Comparison of ENCODE assay signal across 9 cellular contexts in the genomic region with DNA sequence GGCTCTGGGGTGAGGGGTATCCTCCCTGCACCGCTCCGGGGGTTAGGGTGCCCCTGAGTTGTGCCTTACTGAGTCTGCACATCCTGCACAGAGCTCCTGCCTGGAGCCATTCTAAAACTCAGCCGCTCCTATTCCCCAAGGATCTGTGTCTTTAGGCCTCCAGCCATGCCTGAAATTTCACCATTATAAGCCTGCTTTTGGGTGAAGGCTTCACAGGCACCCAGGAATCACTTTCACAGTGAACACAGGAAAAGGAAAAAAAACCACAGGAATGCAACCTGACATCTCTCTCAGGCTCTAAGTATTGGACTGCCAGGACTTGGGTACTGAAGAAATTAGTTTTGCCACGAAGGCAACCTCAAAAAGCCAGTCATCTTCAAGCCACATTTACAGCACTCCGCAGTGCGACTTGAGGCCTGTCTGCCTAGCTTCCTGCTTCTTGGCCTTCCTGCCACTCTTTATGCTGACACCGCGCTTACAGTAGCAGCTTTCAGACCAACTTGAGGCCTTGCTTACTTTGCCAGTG. TPM values are rescaled to one million over a fixed set of nuclear protein-coding genes. Genes with fewer than 3 reads are reported as not detected.
A peak's percentile ranks its signal among the peaks of the same experiment; 100 is the strongest.
DNase-seq lines count a peak whose midpoint lies in the region; ATAC-seq and TF ChIP-seq lines count a peak whose summit lies in the region.
"Had no signal": no experiment of that assay in that cellular context is flagged by ENCODE, and none has a peak within 500 bp of the region (broad histone marks: within the 10 kb centered on the region; RNA-seq: fewer than 3 reads in every experiment).

No MANE protein-coding gene starts in this region.

- peaks cover 52% of the 10 kb centered on the region for H3K36me3 Mint-ChIP-seq in activated T-cell treated with anti-CD3 and anti-CD28 coated beads, Interleukin-2, amount 50 U/mL, for 24 hours (ENCODE audit: low read depth)

- no peak for TF ChIP-seq POLR2A in GM18505 (IDR thresholded peaks at IDR 0.05; ENCODE audit: borderline replicate concordance, extremely low read depth, insufficient read depth, insufficient read length)

- peaks cover 24% of the 10 kb centered on the region for H3K4me1 ChIP-seq in foreskin keratinocyte

- H3K4me1 Mint-ChIP-seq in activated T-cell treated with anti-CD3 and anti-CD28 coated beads, Interleukin-2, amount 50 U/mL, for 24 hours (ENCODE audit: low read depth) = peaks cover 59% of the 10 kb centered on the region

- no peak for TF ChIP-seq CTCF in foreskin keratinocyte (conservative IDR thresholded peaks at IDR 0.05)

- no peaks in the 10 kb centered on the region for H3K27me3 Mint-ChIP-seq in activated T-cell treated with anti-CD3 and anti-CD28 coated beads, Interleukin-2, amount 50 U/mL, for 24 hours

- DNase-seq in Jurkat, Clone E6-1 (ENCODE audit: low read depth, low spot score) = peak; percentile 76
- DNase-seq in activated T-cell treated with anti-CD3 and anti-CD28 coated beads, Interleukin-2, amount 50 U/mL, for 24 hours = peak; percentile 56
- DNase-seq in foreskin keratinocyte = peak; percentile 70 to 79
- peak; percentile 63 for DNase-seq in stimulated activated CD4-positive, alpha-beta T cell treated with anti-CD3 and anti-CD28 coated beads, Interleukin-15, amount 100 ng/mL, for 24 hours
- no peak for DNase-seq in NCI-H146 (lab: John Stamatoyannopoulos, UW)
- no peak for DNase-seq in HuH-7.5 (ENCODE audit: low spot score)

- peak overlapping the region; percentile 90 for H3K27ac Mint-ChIP-seq in activated T-cell treated with anti-CD3 and anti-CD28 coated beads, Interleukin-2, amount 50 U/mL, for 24 hours

- peak overlapping the region; percentile 30 for H3K4me3 Mint-ChIP-seq in activated T-cell treated with anti-CD3 and anti-CD28 coated beads, Interleukin-2, amount 50 U/mL, for 24 hours

- no peak overlapping the region for H3K4me3 ChIP-seq in Jurkat, Clone E6-1 (ENCODE audit: low read length)

- ATAC-seq in GM19395 (IDR thresholded peaks at IDR 0.05; ENCODE audit: unreplicated experiment) = peak; percentile 68
- ATAC-seq in foreskin keratinocyte = peak; percentile 74
- no peak for ATAC-seq in GM18505 (IDR thresholded peaks at IDR 0.05; ENCODE audit: unreplicated experiment)

- no peak overlapping the region for H3K27ac ChIP-seq in foreskin keratinocyte
- H3K27ac ChIP-seq: VCaP had no signal

- peaks cover 2% of the 10 kb centered on the region for H3K9me3 Mint-ChIP-seq in activated T-cell treated with anti-CD3 and anti-CD28 coated beads, Interleukin-2, amount 50 U/mL, for 24 hours

- no peaks in the 10 kb centered on the region for H3K27me3 ChIP-seq in foreskin keratinocyte

RNA-seq across cellular contexts. Expression of gene GALNT10, which starts 30.9 kb away (rescaled TPM):
- 13.6 TPM for polyA plus RNA-seq in Jurkat, Clone E6-1 (2012; ENCODE audit: insufficient read depth, insufficient read length)
- 23.5 and 23.8 TPM in 2 replicates for total RNA-seq in foreskin keratinocyte
- polyA plus RNA-seq in foreskin keratinocyte = 8.0 and 8.5 TPM in 2 replicates

Comparison
In these comparisons a context has a peak if more than half of its experiments do, and no peak if none do; other contexts are left out.
1. DNase-seq: peak in Jurkat, Clone E6-1 (single experiment), activated T-cell treated with anti-CD3 and anti-CD28 coated beads, Interleukin-2, amount 50 U/mL, for 24 hours (single experiment), foreskin keratinocyte (2 of 2) and stimulated activated CD4-positive, alpha-beta T cell treated with anti-CD3 and anti-CD28 coated beads, Interleukin-15, amount 100 ng/mL, for 24 hours (single experiment); none in NCI-H146 (single experiment) and HuH-7.5 (single experiment).